Comparison of ENCODE assay signal across 8 cellular contexts in the genomic region with DNA sequence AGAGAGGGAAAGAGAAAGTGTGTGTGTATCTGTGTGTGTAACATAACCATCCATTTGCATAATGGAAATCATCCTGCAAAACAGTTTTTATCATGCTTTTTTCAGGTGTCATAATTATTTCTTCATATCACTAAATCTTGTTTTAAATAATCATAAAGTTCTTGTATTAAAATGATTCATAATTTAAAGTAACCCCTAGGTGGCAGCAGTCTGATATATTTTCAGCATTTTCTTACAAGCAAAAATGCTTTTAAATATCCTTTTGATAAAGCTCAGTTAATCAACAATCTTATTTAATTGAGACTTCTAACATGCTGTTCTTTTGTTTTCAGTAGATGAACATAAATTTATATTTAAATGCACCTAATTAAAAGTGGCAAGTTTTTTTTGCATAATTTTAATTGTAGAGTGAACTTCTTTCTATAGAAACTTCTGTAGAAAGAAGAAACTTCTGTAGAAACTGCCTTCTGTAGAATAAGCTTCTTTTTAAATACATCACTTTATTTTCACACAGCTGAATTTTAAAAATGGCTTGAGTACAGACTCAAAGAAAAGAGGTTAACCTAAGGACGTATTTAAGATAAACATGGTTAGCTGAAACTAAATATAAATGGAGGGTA.
A peak's percentile ranks its signal among the peaks of the same experiment; 100 is the strongest.
DNase-seq lines count a peak whose midpoint lies in the region; ATAC-seq and TF ChIP-seq lines count a peak whose summit lies in the region.

No MANE protein-coding gene starts in this region.

- H3K27ac ChIP-seq in uterus: no peak overlapping the region

- H3K27me3 ChIP-seq in BE2C (no peaks in the 10 kb centered on the region), uterus (no peaks in the 10 kb centered on the region)

- DNase-seq in BE2C (no peak), RPMI7951 (ENCODE audit: low read depth) (peak; percentile 34), foreskin melanocyte (peak; percentile 24), uterus (no peak), NCI-H524 treated with DMSO at 0.1 percent for 48 hours (lab: John Stamatoyannopoulos, UW) (no peak), AG08396 (ENCODE audit: low spot score) (no peak)

- no peak for TF ChIP-seq EP300 in Ishikawa (IDR thresholded peaks at IDR 0.05; ENCODE audit: borderline replicate concordance)

- no peak for ATAC-seq in HG02571 (IDR thresholded peaks at IDR 0.05; ENCODE audit: unreplicated experiment)

- H3K4me1 ChIP-seq in BE2C (no peaks in the 10 kb centered on the region), uterus (no peaks in the 10 kb centered on the region)

- H3K4me3 ChIP-seq in BE2C (ENCODE audit: low read depth, low read length): no peak overlapping the region
- no peak overlapping the region for H3K4me3 ChIP-seq in uterus

- H3K9me3 ChIP-seq in BE2C (no peaks in the 10 kb centered on the region), uterus (no peaks in the 10 kb centered on the region)

- TF ChIP-seq RAD21 in Ishikawa (IDR thresholded peaks at IDR 0.05; ENCODE audit: low read depth): peak; percentile 57

- TF ChIP-seq CTCF in BE2C (IDR thresholded peaks at IDR 0.05; ENCODE audit: low read depth, low read length): peak; percentile 37
- TF ChIP-seq CTCF in uterus (IDR thresholded peaks at IDR 0.05): peak; percentile 18 to 39 (median 33)

- intact Hi-C loops in uterus (cut with DNase I; ENCODE audit: low total_unique reads): no loop called here

- H3K36me3 ChIP-seq in BE2C (peaks cover 69% of the 10 kb centered on the region), uterus (no peaks in the 10 kb centered on the region)

- no peak for TF ChIP-seq POLR2A in uterus (IDR thresholded peaks at IDR 0.05)

TF ChIP-seq in Ishikawa, 13 proteins besides CTCF, POLR2A, EP300 and RAD21:
- TF ChIP-seq REST (IDR thresholded peaks at IDR 0.05; ENCODE audit: low read depth) (no peak), TAF1 (IDR thresholded peaks at IDR 0.05; ENCODE audit: low read depth) (no peak), CREB1 (IDR thresholded peaks at IDR 0.05; ENCODE audit: low read depth) (no peak)

Comparison
In these comparisons a context has a peak if more than half of its experiments do, and no peak if none do; other contexts are left out.
1. DNase-seq: peak in RPMI7951 (single experiment) and foreskin melanocyte (single experiment); none in BE2C (single experiment), uterus (0 of 2), NCI-H524 treated with DMSO at 0.1 percent for 48 hours (single experiment) and AG08396 (single experiment).